ENCODE assay signal across 1 cellular context in genomic region chr3:143450656-143451055, GRCh38.
TF ChIP-seq lines count a peak whose summit lies in the region.

No MANE protein-coding gene starts in this region.

TF ChIP-seq in WTC11, 78 proteins besides CTCF, POLR2A, EP300 and RAD21 (continued from another document):
- TF ChIP-seq AFF4 (CRISPR knock-in tag; IDR thresholded peaks at IDR 0.05; ENCODE audit: borderline replicate concordance) (no peak), GTF2I (CRISPR knock-in tag; conservative IDR thresholded peaks at IDR 0.05) (no peak), HMGA2 (CRISPR knock-in tag; IDR thresholded peaks at IDR 0.05) (no peak), CBFB (CRISPR knock-in tag; IDR thresholded peaks at IDR 0.05; ENCODE audit: low read depth) (no peak), FOXP1 (CRISPR knock-in tag; IDR thresholded peaks at IDR 0.05; ENCODE audit: borderline replicate concordance) (no peak), ZNF138 (CRISPR knock-in tag; conservative IDR thresholded peaks at IDR 0.05) (no peak), TEAD1 (CRISPR knock-in tag; IDR thresholded peaks at IDR 0.05) (no peak), ZNF263 (CRISPR knock-in tag; IDR thresholded peaks at IDR 0.05; ENCODE audit: low read depth) (no peak), NR1H2 (CRISPR knock-in tag; IDR thresholded peaks at IDR 0.05) (no peak), MYBL2 (CRISPR knock-in tag; IDR thresholded peaks at IDR 0.05) (no peak), KAT7 (CRISPR knock-in tag; IDR thresholded peaks at IDR 0.05; ENCODE audit: borderline replicate concordance) (no peak), NR2C2 (CRISPR knock-in tag; IDR thresholded peaks at IDR 0.05) (no peak)
